ENCODE assay signal across 8 cellular contexts in genomic region chr2:233385489-233386044, GRCh38. TPM values are rescaled to one million over a fixed set of nuclear protein-coding genes. Genes with fewer than 3 reads are reported as not detected.
DNase-seq lines count a peak whose midpoint lies in the region; ATAC-seq and TF ChIP-seq lines count a peak whose summit lies in the region.

No MANE protein-coding gene starts in this region.

- H3K9me3 ChIP-seq in CD4-positive, alpha-beta T cell (ENCODE audit: control insufficient read depth, low read length), result no peaks in the 10 kb centered on the region

- no peaks in the 10 kb centered on the region for H3K27me3 Mint-ChIP-seq in CD4-positive, alpha-beta T cell
- peaks cover 2% of the 10 kb centered on the region for H3K27me3 Mint-ChIP-seq in glutamatergic neuron (ENCODE audit: unreplicated experiment)

- POLR2A ChIA-PET in CD4-positive, alpha-beta T cell (lab: Charles Lee), result interaction anchor here (1.0 to 2.7 kb wide), 7 partner anchors 8 to 116 kb away, joined by 3 to 10 read pairs (median 5); no protein-coding TSS in a partner anchor

- peak in 4 of 10 experiments; percentile 37 to 47 (median 39) for DNase-seq in CD4-positive, alpha-beta T cell
- DNase-seq in activated naive CD4-positive, alpha-beta T cell treated with anti-CD3 and anti-CD28 coated beads, Interleukin-2, amount 50 U/mL, for 72 hours (ENCODE audit: low spot score in 2 of 2), result no peak
- peak; percentile 68 for DNase-seq in stimulated activated CD8-positive, alpha-beta memory T cell treated with anti-CD3 and anti-CD28 coated beads, Interleukin-4, amount 100 ng/mL, for 48 hours
- DNase-seq in NCI-H2107 treated with DMSO at 0.1 percent for 48 hours (lab: John Stamatoyannopoulos, UW; ENCODE audit: unreplicated experiment), result no peak
- no peak for DNase-seq in GOT3 (lab: John Stamatoyannopoulos, UW)
- DNase-seq in glutamatergic neuron, result no peak

- no peak for TF ChIP-seq CTCF in CD4-positive, alpha-beta T cell (IDR thresholded peaks at IDR 0.05)
- TF ChIP-seq CTCF in glutamatergic neuron (IDR thresholded peaks at IDR 0.05; ENCODE audit: partially characterized antibody, unreplicated experiment), result no peak

- H3K27me3 ChIP-seq in CD4-positive, alpha-beta T cell (ENCODE audit: control insufficient read depth, insufficient read depth, low read length), result no peaks in the 10 kb centered on the region

- peak overlapping the region; percentile 52 for H3K27ac ChIP-seq in CD4-positive, alpha-beta T cell (ENCODE audit: low read depth, low read length)

- peaks cover 71% of the 10 kb centered on the region for H3K4me1 Mint-ChIP-seq in CD4-positive, alpha-beta T cell (ENCODE audit: low read depth)
- H3K4me1 Mint-ChIP-seq in glutamatergic neuron (ENCODE audit: low read depth, unreplicated experiment), result peaks cover 19% of the 10 kb centered on the region

- intact Hi-C loops in CD4-positive, alpha-beta T cell (cut with DNase I, micrococcal nuclease), result loop anchor here in 1 of 2 experiments (2.0 kb wide), 1 partner anchor 13 kb away; no protein-coding TSS in a partner anchor

- peaks cover 33% of the 10 kb centered on the region for H3K36me3 Mint-ChIP-seq in CD4-positive, alpha-beta T cell (ENCODE audit: low read depth)
- peaks cover 0 to 18% of the 10 kb centered on the region in 2 donors for H3K36me3 Mint-ChIP-seq in activated naive CD4-positive, alpha-beta T cell treated with anti-CD3 and anti-CD28 coated beads, Interleukin-2, amount 50 U/mL, for 72 hours
- H3K36me3 Mint-ChIP-seq in glutamatergic neuron (ENCODE audit: unreplicated experiment), result no peaks in the 10 kb centered on the region

- no peaks in the 10 kb centered on the region for H3K9me3 Mint-ChIP-seq in CD4-positive, alpha-beta T cell
- H3K9me3 Mint-ChIP-seq in activated naive CD4-positive, alpha-beta T cell treated with anti-CD3 and anti-CD28 coated beads, Interleukin-2, amount 50 U/mL, for 72 hours, result no peaks in the 10 kb centered on the region
- H3K9me3 Mint-ChIP-seq in glutamatergic neuron (ENCODE audit: unreplicated experiment), result peaks cover 4% of the 10 kb centered on the region

- H3K4me3 Mint-ChIP-seq in CD4-positive, alpha-beta T cell, result peak overlapping the region; percentile 81
- no peak overlapping the region for H3K4me3 Mint-ChIP-seq in glutamatergic neuron (ENCODE audit: unreplicated experiment)

- CTCF ChIA-PET in CD4-positive, alpha-beta T cell (lab: Charles Lee), result interaction anchor here (2.1 kb wide), 1 partner anchor 57 kb away, joined by 7 read pairs; no protein-coding TSS in a partner anchor

- peak; percentile 72 for ATAC-seq in CD4-positive, alpha-beta T cell (ENCODE audit: poor library complexity)
- ATAC-seq in GM19372 (IDR thresholded peaks at IDR 0.05; ENCODE audit: low read depth, unreplicated experiment) (peak; percentile 75), HG03442 (IDR thresholded peaks at IDR 0.05; ENCODE audit: unreplicated experiment) (peak; percentile 48)
- ATAC-seq in activated naive CD4-positive, alpha-beta T cell treated with anti-CD3 and anti-CD28 coated beads, Interleukin-2, amount 50 U/mL, for 72 hours, result peak; percentile 68 to 72

- peak overlapping the region; percentile 90 for H3K27ac Mint-ChIP-seq in CD4-positive, alpha-beta T cell
- H3K27ac Mint-ChIP-seq in activated naive CD4-positive, alpha-beta T cell treated with anti-CD3 and anti-CD28 coated beads, Interleukin-2, amount 50 U/mL, for 72 hours, result peak overlapping the region; percentile 67 to 76
- H3K27ac Mint-ChIP-seq in glutamatergic neuron (ENCODE audit: unreplicated experiment), result no peak overlapping the region

RNA-seq across cellular contexts. Expression of gene DGKD, which starts 31.3 kb away (rescaled TPM):
- 100 to 1,000 TPM; 147 to 156 TPM for total RNA-seq in CD4-positive, alpha-beta T cell
- total RNA-seq in activated naive CD4-positive, alpha-beta T cell treated with anti-CD3 and anti-CD28 coated beads, Interleukin-2, amount 50 U/mL, for 72 hours, result 10 to 100 TPM; 63.2 to 94.8 TPM
- total RNA-seq in glutamatergic neuron (ENCODE audit: unreplicated experiment), result 67.6 TPM
